ENCODE assay signal across 20 cellular contexts in the genomic region with DNA sequence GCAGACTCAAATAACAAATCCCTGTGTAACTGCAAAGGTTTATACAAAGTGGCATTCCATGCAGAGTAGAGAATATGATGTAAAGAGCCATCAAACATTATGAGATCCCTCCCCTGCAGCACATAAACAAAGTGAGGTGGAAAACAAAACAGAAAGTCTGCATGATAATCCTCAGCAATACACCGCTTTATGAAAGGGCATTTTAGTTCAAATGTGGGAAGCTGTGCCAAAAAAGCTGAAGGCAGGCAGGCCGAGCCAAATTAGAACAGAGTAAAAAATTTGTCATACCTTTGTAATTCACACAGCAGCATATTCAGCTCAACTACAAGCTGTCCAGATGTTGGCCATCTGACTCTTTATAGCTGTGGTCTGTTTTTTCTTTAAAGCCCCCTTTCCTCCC.
DNase-seq lines count a peak whose midpoint lies in the region; ATAC-seq and TF ChIP-seq lines count a peak whose summit lies in the region.
"Had no signal": no experiment of that assay in that cellular context is flagged by ENCODE, and none has a peak within 500 bp of the region (broad histone marks: within the 10 kb centered on the region; RNA-seq: fewer than 3 reads in every experiment).

No MANE protein-coding gene starts in this region.

- 24 to 45% (median 25%) methylated on average over 2 of the region's 2 CpGs for WGBS in adrenal gland, 4 donors

- H3K79me2 ChIP-seq in ACC112 (ENCODE audit: control insufficient read depth, insufficient read depth, low read length, unreplicated experiment) = no peaks in the 10 kb centered on the region

- ATAC-seq in HG03460 (IDR thresholded peaks at IDR 0.05; ENCODE audit: unreplicated experiment) (no peak), GM19463 (IDR thresholded peaks at IDR 0.05; ENCODE audit: unreplicated experiment) (no peak), GM19324 (IDR thresholded peaks at IDR 0.05; ENCODE audit: low FRiP score, unreplicated experiment) (no peak)
- ATAC-seq: activated CD4-positive, CD25-positive, alpha-beta regulatory T cell treated with anti-CD3 and anti-CD28 coated beads, Interleukin-2, amount 50 U/mL, for 24 hours; activated naive CD8-positive, alpha-beta T cell treated with anti-CD3 and anti-CD28 coated beads, Interleukin-2, amount 50 U/mL, for 24 hours; effector memory CD8-positive, alpha-beta T cell; gastroesophageal sphincter; stimulated activated memory B cell treated with anti-CD40 and anti-IgM and Interleukin-4, amounts not matched to agents 10 μg/mL and 1 μg/mL and 100 μg/mL, for 72 hours had no signal

- H3K36me3 ChIP-seq in ACC112 (ENCODE audit: insufficient read depth, low read length) (no peaks in the 10 kb centered on the region), adrenal gland (replicated peaks in 1 of 2) (no peaks in the 10 kb centered on the region)
- H3K36me3 ChIP-seq: gastroesophageal sphincter, tibial nerve had no signal

- DNase-seq in GM04504 (ENCODE audit: low read depth) (peak; percentile 61), adrenal gland (peak in 6 of 7 donors; percentile 21 to 54 (median 36)), fibroblast of the aortic adventitia (ENCODE audit: low read depth) (peak; percentile 42), DMS153 treated with DMSO at 0.1 percent for 48 hours (lab: John Stamatoyannopoulos, UW; ENCODE audit: unreplicated experiment) (no peak)
- DNase-seq: activated naive CD8-positive, alpha-beta T cell treated with anti-CD3 and anti-CD28 coated beads, Interleukin-2, amount 50 U/mL, for 24 hours; CD8-positive, alpha-beta memory T cell; effector memory CD8-positive, alpha-beta T cell; H9; KG1; NCI-H2171 treated with DMSO at 0.1 percent for 48 hours; NCI-H748 treated with DMSO at 0.1 percent for 48 hours; stimulated activated CD4-positive, alpha-beta T cell treated with anti-CD3 and anti-CD28 coated beads, Interleukin-15, amount 100 ng/mL, for 24 hours had no signal

- intact Hi-C loops in adrenal gland (cut with DNase I) = no loop called here

- TF ChIP-seq CTCF in adrenal gland (IDR thresholded peaks at IDR 0.05) (no peak), fibroblast of the aortic adventitia (IDR thresholded peaks at IDR 0.05; ENCODE audit: insufficient read depth, low read length) (no peak)

- no peaks in the 10 kb centered on the region for H3K27me3 ChIP-seq in ACC112 (ENCODE audit: insufficient read depth, low read length)
- H3K27me3 ChIP-seq in adrenal gland = no peaks in the 10 kb centered on the region
- H3K27me3 ChIP-seq: gastroesophageal sphincter, tibial nerve had no signal

- no peaks in the 10 kb centered on the region for H3K9me3 ChIP-seq in adrenal gland (replicated peaks in 1 of 3)
- H3K9me3 ChIP-seq: gastroesophageal sphincter, tibial nerve had no signal

- TF ChIP-seq POLR2A in adrenal gland (IDR thresholded peaks at IDR 0.05) = no peak

- peak overlapping the region; percentile 65 for H2AFZ ChIP-seq in ACC112 (ENCODE audit: low read length, unreplicated experiment)

- no peak overlapping the region for H3K27ac ChIP-seq in ACC112 (ENCODE audit: low read depth, low read length)
- no peak overlapping the region for H3K27ac ChIP-seq in adrenal gland
- H3K27ac ChIP-seq: gastroesophageal sphincter, tibial nerve had no signal

- no peak overlapping the region for H3K4me3 ChIP-seq in ACC112 (ENCODE audit: low read depth, low read length)
- H3K4me3 ChIP-seq in adrenal gland = no peak overlapping the region
- H3K4me3 ChIP-seq in fibroblast of the aortic adventitia (ENCODE audit: low read depth, low read length) = no peak overlapping the region
- H3K4me3 ChIP-seq: gastroesophageal sphincter, tibial nerve had no signal

- H3K4me1 ChIP-seq in ACC112 (ENCODE audit: control insufficient read depth, insufficient read depth, low read length, unreplicated experiment) = peaks cover 7% of the 10 kb centered on the region
- no peaks in the 10 kb centered on the region for H3K4me1 ChIP-seq in adrenal gland (replicated peaks in 1 of 2)
- H3K4me1 ChIP-seq: tibial nerve had no signal
